In genomic region chr5:75656311-75657003, GRCh38 we compare ENCODE assay signal across 8 cellular contexts. TPM values are rescaled to one million over a fixed set of nuclear protein-coding genes. Genes with fewer than 3 reads are reported as not detected.
DNase-seq lines count a peak whose midpoint lies in the region; TF ChIP-seq lines count a peak whose summit lies in the region.

No MANE protein-coding gene starts in this region.

- H3K4ac ChIP-seq in trophoblast cell (ENCODE audit: low read depth, low read length) = no peak overlapping the region

- H3K4me1 ChIP-seq in trophoblast cell (ENCODE audit: control insufficient read depth in 1 of 2, insufficient read depth in 2 of 2, low read length in 2 of 2) = peaks cover 0 to 3% of the 10 kb centered on the region in 2 experiments
- H3K4me1 ChIP-seq in CD8-positive, alpha-beta memory T cell (ENCODE audit: insufficient read depth, low read length) = no peaks in the 10 kb centered on the region

- no peak overlapping the region for H3K9ac ChIP-seq in trophoblast cell (ENCODE audit: low read length)

- no peaks in the 10 kb centered on the region for H3K27me3 ChIP-seq in trophoblast cell (ENCODE audit: insufficient read depth, low read length)
- no peaks in the 10 kb centered on the region for H3K27me3 ChIP-seq in CD8-positive, alpha-beta memory T cell (ENCODE audit: insufficient read depth, low read length, poor library complexity, severe bottlenecking)

- WGBS in trophoblast cell (ENCODE audit: extremely low coverage, insufficient coverage, insufficient read length) = no CpG with 5 or more reads among the region's 9 CpGs

- H3K27ac ChIP-seq in trophoblast cell (ENCODE audit: low read depth, low read length) = no peak overlapping the region
- H3K27ac ChIP-seq in CD8-positive, alpha-beta memory T cell (ENCODE audit: low read depth, low read length) = no peak overlapping the region

- no peaks in the 10 kb centered on the region for H3K9me3 Mint-ChIP-seq in CD8-positive, alpha-beta memory T cell

- no peaks in the 10 kb centered on the region for H3K79me2 ChIP-seq in trophoblast cell (ENCODE audit: control insufficient read depth, insufficient read depth, low read length, poor library complexity)

- no peak overlapping the region for H2BK120ac ChIP-seq in trophoblast cell (ENCODE audit: insufficient read depth, low read length, poor library complexity)

- H2AK5ac ChIP-seq in trophoblast cell (ENCODE audit: low read length) = no peak overlapping the region

- H4K12ac ChIP-seq in trophoblast cell (ENCODE audit: low read depth, low read length) = no peak overlapping the region

- peak overlapping the region; percentile 46 to 50 for H3K4me3 ChIP-seq in foreskin fibroblast (ENCODE audit: low read depth in 1 of 2, low read length in 2 of 2)
- no peak overlapping the region for H3K4me3 ChIP-seq in trophoblast cell (ENCODE audit: low read depth, low read length)
- no peak overlapping the region for H3K4me3 ChIP-seq in CD8-positive, alpha-beta memory T cell (ENCODE audit: low read length)

- H3K4me1 Mint-ChIP-seq in CD8-positive, alpha-beta memory T cell = no peaks in the 10 kb centered on the region

- peak; percentile 5 for DNase-seq in DMS153 (lab: John Stamatoyannopoulos, UW)
- DNase-seq in SHP77 treated with DMSO at 0.1 percent for 48 hours (lab: John Stamatoyannopoulos, UW) = peak; percentile 20
- DNase-seq in foreskin fibroblast = peak; percentile 20 to 53
- no peak for DNase-seq in trophoblast cell
- DNase-seq in mesenteric fat pad (ENCODE audit: low spot score) = no peak
- DNase-seq in activated naive CD4-positive, alpha-beta T cell treated with anti-CD3 and anti-CD28 coated beads, Interleukin-2, amount 50 U/mL, for 16 hours = no peak
- no peak for DNase-seq in CD8-positive, alpha-beta memory T cell
- no peak for DNase-seq in GM20000 (ENCODE audit: low spot score)

- H3K9me3 ChIP-seq in trophoblast cell (ENCODE audit: insufficient read depth, low read depth, low read length) = no peaks in the 10 kb centered on the region
- no peaks in the 10 kb centered on the region for H3K9me3 ChIP-seq in CD8-positive, alpha-beta memory T cell (ENCODE audit: low read length)

- H4K91ac ChIP-seq in trophoblast cell (ENCODE audit: low read depth, low read length) = no peak overlapping the region

- TF ChIP-seq CTCF in foreskin fibroblast (IDR thresholded peaks at IDR 0.05; ENCODE audit: low read depth, low read length) (no peak), GM20000 (IDR thresholded peaks at IDR 0.05; ENCODE audit: extremely low read depth, missing control alignments) (no peak)

- CTCF ChIA-PET in CD8-positive, alpha-beta memory T cell (lab: Charles Lee) = no interaction called here

- H4K8ac ChIP-seq in trophoblast cell (ENCODE audit: low read depth, low read length) = peak overlapping the region; percentile 13

- H2AFZ ChIP-seq in trophoblast cell (ENCODE audit: insufficient read depth, low read length, poor library complexity) = no peak overlapping the region

- no peak overlapping the region for H3K4me3 Mint-ChIP-seq in CD8-positive, alpha-beta memory T cell

- H3K36me3 ChIP-seq in trophoblast cell (ENCODE audit: control insufficient read depth in 1 of 2, insufficient read depth in 2 of 2, low read length in 2 of 2) = no peaks in the 10 kb centered on the region
- H3K36me3 ChIP-seq in CD8-positive, alpha-beta memory T cell (ENCODE audit: insufficient read depth, low read length) = no peaks in the 10 kb centered on the region

- H2BK12ac ChIP-seq in trophoblast cell (ENCODE audit: low read length) = no peak overlapping the region

- H3K27me3 Mint-ChIP-seq in CD8-positive, alpha-beta memory T cell = peaks cover 2 to 4% of the 10 kb centered on the region in 2 donors

- POLR2A ChIA-PET in CD8-positive, alpha-beta memory T cell (lab: Charles Lee) = no interaction called here

- H3K4me2 ChIP-seq in trophoblast cell (ENCODE audit: low read length) = no peak overlapping the region

- H3K14ac ChIP-seq in trophoblast cell (ENCODE audit: low read length) = no peak overlapping the region

- no peaks in the 10 kb centered on the region for H3K36me3 Mint-ChIP-seq in CD8-positive, alpha-beta memory T cell

- H3K79me1 ChIP-seq in trophoblast cell (ENCODE audit: low read length) = no peaks in the 10 kb centered on the region

- H2BK5ac ChIP-seq in trophoblast cell (ENCODE audit: low read depth, low read length, poor library complexity) = no peak overlapping the region

- H3K27ac Mint-ChIP-seq in CD8-positive, alpha-beta memory T cell = no peak overlapping the region

- no peak overlapping the region for H3K18ac ChIP-seq in trophoblast cell (ENCODE audit: low read length)

- no peak overlapping the region for H3K23ac ChIP-seq in trophoblast cell (ENCODE audit: low read length)

RNA-seq across cellular contexts. Expression of gene ANKDD1B, which starts 45.2 kb away (rescaled TPM):
- 0.07 and 0.10 TPM in 2 replicates for polyA plus RNA-seq in trophoblast cell (2013)
- total RNA-seq in mesenteric fat pad = 0.64 TPM
- total RNA-seq in CD8-positive, alpha-beta memory T cell = under 1 TPM in 1 of 2 experiments, not detected in 1; 0.44 TPM
- 0.12 TPM for polyA plus RNA-seq in CD8-positive, alpha-beta memory T cell

Comparison
In these comparisons a context has a peak if more than half of its experiments do, and no peak if none do; other contexts are left out.
1. DNase-seq: peak in DMS153 (single experiment), SHP77 treated with DMSO at 0.1 percent for 48 hours (single experiment) and foreskin fibroblast (2 of 2); none in trophoblast cell (0 of 2), mesenteric fat pad (single experiment), activated naive CD4-positive, alpha-beta T cell treated with anti-CD3 and anti-CD28 coated beads, Interleukin-2, amount 50 U/mL, for 16 hours (single experiment), CD8-positive, alpha-beta memory T cell (0 of 5) and GM20000 (single experiment).
2. H3K4me3 ChIP-seq: peak in foreskin fibroblast (2 of 2); none in trophoblast cell (single experiment) and CD8-positive, alpha-beta memory T cell (single experiment).